Comparison of ENCODE assay signal across 14 cellular contexts in the genomic region with DNA sequence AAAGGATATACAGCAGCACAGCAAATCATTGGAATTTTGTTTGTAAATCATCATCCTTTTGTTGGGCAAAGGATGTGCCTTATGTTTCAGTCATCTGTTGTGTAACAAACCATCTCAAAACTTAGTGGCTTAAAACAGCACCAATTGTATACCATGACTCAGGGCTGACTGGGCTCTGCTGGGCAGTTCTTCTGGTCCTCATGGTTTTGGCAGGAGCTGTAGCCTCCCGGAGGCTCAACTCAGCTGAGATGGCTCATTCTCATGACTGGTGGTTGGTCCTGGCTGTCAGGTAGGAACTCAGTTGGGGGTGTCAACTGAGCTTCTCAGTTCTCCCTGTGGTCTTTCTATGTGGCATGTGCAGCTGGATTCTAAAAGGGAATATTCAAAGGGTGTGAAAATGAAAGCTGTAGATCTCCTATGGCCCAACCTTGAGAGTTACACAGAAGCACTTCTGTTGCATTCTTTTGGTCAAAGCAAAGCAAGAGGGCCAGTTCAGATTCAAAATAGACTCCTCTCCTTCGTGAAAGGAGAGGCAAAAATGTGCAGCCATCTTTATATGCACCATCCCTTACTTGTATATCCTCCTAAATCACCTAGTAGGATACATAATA.
"Had no signal": no experiment of that assay in that cellular context is flagged by ENCODE, and none has a peak within 500 bp of the region (broad histone marks: within the 10 kb centered on the region; RNA-seq: fewer than 3 reads in every experiment).

No MANE protein-coding gene starts in this region.

- DNase-seq: activated CD4-positive, alpha-beta T cell treated with anti-CD3 and anti-CD28 coated beads, Interleukin-2, amount 50 U/mL, for 1 hour; activated naive CD4-positive, alpha-beta T cell; activated naive CD8-positive, alpha-beta T cell treated with anti-CD3 and anti-CD28 coated beads, Interleukin-2, amount 10 ng/mL, durations not matched to agents 7 days and 5 days; dermis blood vessel endothelial cell; effector memory CD8-positive, alpha-beta T cell; islet precursor cell; right cardiac atrium; small intestine; stimulated activated CD4-positive, alpha-beta T cell treated with anti-CD3 and anti-CD28 coated beads, Interleukin-4, amount 100 ng/mL, for 4 hours; trophoblast cell had no signal

- H3K36me3 ChIP-seq: prostate gland, suprapubic skin had no signal

- H3K4me2 ChIP-seq: hepatocyte had no signal

- H3K27me3 ChIP-seq: hepatocyte, suprapubic skin had no signal

- H3K9me3 ChIP-seq: prostate gland, suprapubic skin had no signal

- H3K79me2 ChIP-seq: hepatocyte had no signal

- H3K4me1 ChIP-seq: prostate gland, suprapubic skin had no signal

- ATAC-seq: effector memory CD8-positive, alpha-beta T cell; left lobe of liver; right cardiac atrium had no signal

- H3K27ac ChIP-seq: hepatocyte, prostate gland, suprapubic skin had no signal

- FAIRE-seq: small intestine had no signal

- H2AFZ ChIP-seq: hepatocyte had no signal

- H3K4me3 ChIP-seq: hepatocyte, prostate gland, suprapubic skin had no signal
